Comparison of ENCODE assay signal across 8 cellular contexts in genomic region chr11:9461068-9461759, GRCh38. TPM values are rescaled to one million over a fixed set of nuclear protein-coding genes. Genes with fewer than 3 reads are reported as not detected.
DNase-seq lines count a peak whose midpoint lies in the region; ATAC-seq and TF ChIP-seq lines count a peak whose summit lies in the region.

No MANE protein-coding gene starts in this region.

- intact Hi-C loops in activated CD8-positive, alpha-beta T cell treated with anti-CD3 and anti-CD28 coated beads for 36 hours (cut with micrococcal nuclease), result no loop called here

- H3K4me1 ChIP-seq in ectodermal cell (ENCODE audit: control insufficient read depth, insufficient read depth, low read length) (peaks cover 4% of the 10 kb centered on the region), lung (ENCODE audit: control insufficient read depth in 2 of 2, insufficient read depth in 2 of 2, low read length in 2 of 2) (peaks cover 0 to 3% of the 10 kb centered on the region in 2 donors)

- POLR2A ChIA-PET in activated CD8-positive, alpha-beta T cell treated with anti-CD3 and anti-CD28 coated beads for 36 hours (lab: Charles Lee), result interaction anchor here (0.6 to 3.5 kb wide), 29 partner anchors 9 to 778 kb away, joined by 3 to 37 read pairs (median 4); partner anchors contain the start of genes IPO7, RPL27A, TMEM41B and TRIM66

- DNase-seq in NCI-H748 (lab: John Stamatoyannopoulos, UW; ENCODE audit: unreplicated experiment) (peak; percentile 95), lung (ENCODE audit: low spot score) (peak; percentile 88)
- peak; percentile 85 for DNase-seq in activated CD8-positive, alpha-beta T cell treated with anti-CD3 and anti-CD28 coated beads for 36 hours
- DNase-seq in stimulated activated CD4-positive, alpha-beta T cell treated with anti-CD3 and anti-CD28 coated beads, TNF-alpha, amount 100 ng/mL, for 4 hours (ENCODE audit: low read depth in 3 of 3), result peak; percentile 42 to 70 (median 46)

- H3K36me3 ChIP-seq in ectodermal cell (ENCODE audit: control insufficient read depth, insufficient read depth, low read length), result no peaks in the 10 kb centered on the region
- H3K36me3 ChIP-seq in lung (ENCODE audit: control insufficient read depth in 2 of 2, insufficient read depth in 2 of 2, low read length in 2 of 2), result no peaks in the 10 kb centered on the region

- peak overlapping the region; percentile 98 for H3K27ac Mint-ChIP-seq in activated CD8-positive, alpha-beta T cell treated with anti-CD3 and anti-CD28 coated beads for 36 hours

- peak overlapping the region; percentile 94 for H3K4me3 Mint-ChIP-seq in activated CD8-positive, alpha-beta T cell treated with anti-CD3 and anti-CD28 coated beads for 36 hours

- H3K27me3 ChIP-seq in ectodermal cell (ENCODE audit: control insufficient read depth, insufficient read depth, low read length, poor library complexity, severe bottlenecking) (no peaks in the 10 kb centered on the region), lung (ENCODE audit: control insufficient read depth, insufficient read depth) (no peaks in the 10 kb centered on the region)

- no peaks in the 10 kb centered on the region for H3K9me3 Mint-ChIP-seq in activated CD8-positive, alpha-beta T cell treated with anti-CD3 and anti-CD28 coated beads for 36 hours

- H3K36me3 Mint-ChIP-seq in activated CD8-positive, alpha-beta T cell treated with anti-CD3 and anti-CD28 coated beads for 36 hours (ENCODE audit: low read depth), result peaks cover 14% of the 10 kb centered on the region

- TF ChIP-seq CTCF in C4-2B (conservative IDR thresholded peaks at IDR 0.05), result no peak
- TF ChIP-seq CTCF in activated CD8-positive, alpha-beta T cell treated with anti-CD3 and anti-CD28 coated beads for 36 hours (IDR thresholded peaks at IDR 0.05), result no peak
- TF ChIP-seq CTCF in lung (IDR thresholded peaks at IDR 0.05; ENCODE audit: control extremely low read depth, extremely low read depth), result no peak

- H3K9me3 ChIP-seq in ectodermal cell (ENCODE audit: control insufficient read depth, low read length) (no peaks in the 10 kb centered on the region), lung (ENCODE audit: control insufficient read depth in 2 of 2, insufficient read depth in 1 of 2, low read length in 1 of 2) (no peaks in the 10 kb centered on the region)

- H3K27ac ChIP-seq in C4-2B, result peak overlapping the region; percentile 100
- H3K27ac ChIP-seq in ectodermal cell (ENCODE audit: insufficient read depth, low read depth, low read length, poor library complexity, severe bottlenecking), result peak overlapping the region; percentile 99
- H3K27ac ChIP-seq in lung (ENCODE audit: low read depth in 1 of 2, low read length in 1 of 2), result peak overlapping the region; percentile 97 to 99

- H3K4me3 ChIP-seq in ectodermal cell (ENCODE audit: insufficient read depth, low read depth, low read length) (peak overlapping the region; percentile 75), lung (peak overlapping the region; percentile 44)

- CTCF ChIA-PET in activated CD8-positive, alpha-beta T cell treated with anti-CD3 and anti-CD28 coated beads for 36 hours (lab: Charles Lee), result interaction anchor here (0.6 to 3.0 kb wide), 5 partner anchors 43 to 445 kb away, joined by 3 to 14 read pairs (median 4); no protein-coding TSS in a partner anchor

- ATAC-seq in GM19351 (IDR thresholded peaks at IDR 0.05; ENCODE audit: unreplicated experiment), result peak; percentile 45
- peak; percentile 29 for ATAC-seq in HG03469 (IDR thresholded peaks at IDR 0.05; ENCODE audit: unreplicated experiment)
- ATAC-seq in activated CD8-positive, alpha-beta T cell treated with anti-CD3 and anti-CD28 coated beads for 36 hours, result peak; percentile 56
- ATAC-seq in lung (ENCODE audit: insufficient read depth, low FRiP score), result peak; percentile 49

- 0% methylated on average over 57 of the region's 57 CpGs for WGBS in ectodermal cell, 2 experiments
- WGBS in lung, 2 donors, result 0 to 1% methylated on average over 45 to 57 of the region's 57 CpGs

- no peaks in the 10 kb centered on the region for H3K27me3 Mint-ChIP-seq in activated CD8-positive, alpha-beta T cell treated with anti-CD3 and anti-CD28 coated beads for 36 hours

- peaks cover 22% of the 10 kb centered on the region for H3K4me1 Mint-ChIP-seq in activated CD8-positive, alpha-beta T cell treated with anti-CD3 and anti-CD28 coated beads for 36 hours (ENCODE audit: low read depth)

RNA-seq across cellular contexts. Expression of gene ZNF143, which starts 0.4 kb away (rescaled TPM):
- total RNA-seq in activated CD8-positive, alpha-beta T cell treated with anti-CD3 and anti-CD28 coated beads for 36 hours, result 10 to 100 TPM; 26.5 to 33.7 TPM
- polyA plus RNA-seq in ectodermal cell (2013, experiment 1 of 4), result 34.9 TPM
- 29.9 TPM for polyA plus RNA-seq in ectodermal cell (2013, experiment 2 of 4)
- polyA plus RNA-seq in ectodermal cell (2013, experiment 3 of 4), result 19.4 TPM
- 28.4 TPM for polyA plus RNA-seq in ectodermal cell (2013, experiment 4 of 4)
- total RNA-seq in lung, result 10 to 100 TPM; 18.5 to 32.2 TPM
- polyA plus RNA-seq in lung, result 10 to 100 TPM in 1 of 2 donors, 1 to 10 TPM in 1; 9.7 to 22.2 TPM

Comparison
In these comparisons a context has a peak if more than half of its experiments do, and no peak if none do; other contexts are left out.
1. Peak in every context shown above with its lines: DNase-seq, ATAC-seq, H3K4me3 ChIP-seq and H3K27ac ChIP-seq.